ENCODE assay signal across 6 cellular contexts in genomic region chr10:32182476-32182875, GRCh38.
"Had no signal": no experiment of that assay in that cellular context is flagged by ENCODE, and none has a peak within 500 bp of the region (broad histone marks: within the 10 kb centered on the region; RNA-seq: fewer than 3 reads in every experiment).

No MANE protein-coding gene starts in this region.

- H3K9ac ChIP-seq: GM23248 had no signal

- DNase-seq: GM23248, GOT3, H9, HCEC 1CT, KBM-7 had no signal

- H3K27ac ChIP-seq: GM23248, HL-60 had no signal

- H3K4me3 ChIP-seq: GM23248 had no signal

- H2AFZ ChIP-seq: GM23248 had no signal
